ENCODE assay signal across 14 cellular contexts in the genomic region with DNA sequence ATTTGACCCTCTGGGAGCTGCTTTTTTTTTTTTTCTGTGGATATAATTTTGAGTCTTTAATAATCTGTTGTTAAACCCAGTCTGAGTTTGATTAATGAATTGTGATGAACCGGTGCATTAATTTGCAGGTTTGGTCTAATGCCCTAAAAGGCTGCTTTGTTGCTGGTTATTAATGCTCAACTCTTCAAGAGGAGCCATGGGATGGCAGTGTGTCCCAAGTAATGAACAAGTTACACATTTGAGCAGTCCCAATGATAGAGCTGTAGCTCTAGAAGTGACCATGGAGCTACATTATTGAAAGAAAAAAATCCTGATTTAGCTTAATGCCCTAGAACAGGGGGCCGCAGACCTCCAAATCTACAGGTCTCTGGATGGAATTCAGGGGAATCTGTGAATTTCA. TPM values are rescaled to one million over a fixed set of nuclear protein-coding genes. Genes with fewer than 3 reads are reported as not detected.
DNase-seq lines count a peak whose midpoint lies in the region; ATAC-seq, FAIRE-seq and TF ChIP-seq lines count a peak whose summit lies in the region.
"Had no signal": no experiment of that assay in that cellular context is flagged by ENCODE, and none has a peak within 500 bp of the region (broad histone marks: within the 10 kb centered on the region; RNA-seq: fewer than 3 reads in every experiment).

No MANE protein-coding gene starts in this region.

- intact Hi-C loops in left lung (cut with DNase I): no loop called here

- peak; percentile 12 to 40; a peak in 1 of 5 replicates for TF ChIP-seq RAD21 in A549 (conservative IDR thresholded peaks at IDR 0.05 in 1 of 2, IDR thresholded peaks at IDR 0.05 in 1 of 2)

- H3K4me2 ChIP-seq in A549 (no peak overlapping the region), DND-41 (ENCODE audit: insufficient read depth, low read length) (no peak overlapping the region)
- H3K4me2 ChIP-seq: BLaER1 treated with 17β-estradiol and CSF1 and Interleukin-3, amounts not matched to agents 10 nM and 100 nM had no signal

- ATAC-seq in A549 (peak in 1 of 2 experiments; percentile 68; a peak in 3 of 6 replicates), DND-41 (ENCODE audit: insufficient read depth, low read depth) (no peak), left lung (no peak), HG02571 (IDR thresholded peaks at IDR 0.05; ENCODE audit: unreplicated experiment) (no peak), GM19467 (IDR thresholded peaks at IDR 0.05; ENCODE audit: unreplicated experiment) (no peak)

- WGBS in A549 (ENCODE audit: missing lambda C conversion rate): 53% methylated on average over 2 of the region's 2 CpGs
- 89 to 100% methylated on average over 1 to 2 of the region's 2 CpGs for WGBS in endodermal cell (ENCODE audit: insufficient coverage in 1 of 2, insufficient read length in 1 of 2), 2 experiments

- H4K20me1 ChIP-seq in DND-41 (ENCODE audit: insufficient read depth, low read length): no peaks in the 10 kb centered on the region
- H4K20me1 ChIP-seq: BLaER1 treated with 17β-estradiol and CSF1 and Interleukin-3, amounts not matched to agents 10 nM and 100 nM had no signal

- H3K9me3 ChIP-seq in A549 (no peaks in the 10 kb centered on the region), DND-41 (ENCODE audit: insufficient read depth, low read length, severe bottlenecking) (no peaks in the 10 kb centered on the region), endodermal cell (ENCODE audit: control insufficient read depth, low read length) (no peaks in the 10 kb centered on the region), left lung (no peaks in the 10 kb centered on the region)
- H3K9me3 ChIP-seq: BLaER1 treated with 17β-estradiol and CSF1 and Interleukin-3, amounts not matched to agents 10 nM and 100 nM; breast epithelium had no signal

- H3K36me3 Mint-ChIP-seq in endodermal cell (ENCODE audit: low read depth): no peaks in the 10 kb centered on the region

- H3K4me1 ChIP-seq in A549 (no peaks in the 10 kb centered on the region), DND-41 (ENCODE audit: insufficient read depth, low read length) (no peaks in the 10 kb centered on the region), endodermal cell (ENCODE audit: control insufficient read depth, insufficient read depth, low read length) (no peaks in the 10 kb centered on the region), left lung (no peaks in the 10 kb centered on the region)
- H3K4me1 ChIP-seq: BLaER1 treated with 17β-estradiol and CSF1 and Interleukin-3, amounts not matched to agents 10 nM and 100 nM; breast epithelium had no signal

- DNase-seq in A549 (ENCODE audit: low read depth in 1 of 2, low spot score in 1 of 2) (peak in 1 of 2 experiments; percentile 16), DND-41 (no peak), NCI-H69 (lab: John Stamatoyannopoulos, UW) (peak; percentile 69), endodermal cell (no peak), left lung (no peak), D341Med (ENCODE audit: low spot score) (no peak)
- DNase-seq: activated CD4-positive, alpha-beta T cell treated with anti-CD3 and anti-CD28 coated beads for 48 hours; activated effector memory CD4-positive, alpha-beta T cell treated with Interleukin-2 at 50 U/mL for 16 hours; stimulated activated CD4-positive, alpha-beta T cell treated with anti-CD3 and anti-CD28 coated beads, Interleukin-2, amount 100 ng/mL, for 48 hours; stimulated activated naive CD4-positive, alpha-beta T cell treated with Interleukin-2 at 50 U/mL for 16 hours had no signal

- H3K27me3 ChIP-seq in DND-41 (ENCODE audit: insufficient read depth, low read length, poor library complexity) (peaks cover 4% of the 10 kb centered on the region), endodermal cell (ENCODE audit: control insufficient read depth, insufficient read depth, low read length, poor library complexity, severe bottlenecking) (no peaks in the 10 kb centered on the region), left lung (no peaks in the 10 kb centered on the region)
- H3K27me3 ChIP-seq: BLaER1 treated with 17β-estradiol and CSF1 and Interleukin-3, amounts not matched to agents 10 nM and 100 nM; breast epithelium had no signal

- no peak for TF ChIP-seq EP300 in A549 (IDR thresholded peaks at IDR 0.05)

- H3K27ac Mint-ChIP-seq in endodermal cell: no peak overlapping the region

- H3K9ac ChIP-seq in DND-41 (ENCODE audit: low read depth, low read length) (no peak overlapping the region), endodermal cell (ENCODE audit: extremely low read depth, low read length, poor library complexity, severe bottlenecking) (no peak overlapping the region)
- H3K9ac ChIP-seq: BLaER1 treated with 17β-estradiol and CSF1 and Interleukin-3, amounts not matched to agents 10 nM and 100 nM had no signal

- H2AFZ ChIP-seq in DND-41 (ENCODE audit: low read depth, low read length): no peak overlapping the region

- no peak for TF ChIP-seq POLR2A in A549 (IDR thresholded peaks at IDR 0.05; ENCODE audit: low read length)

- POLR2A ChIA-PET in A549 (lab: Yijun Ruan, JAX): no interaction called here

- H3K79me2 ChIP-seq in DND-41 (ENCODE audit: insufficient read depth, low read length): no peaks in the 10 kb centered on the region

- FAIRE-seq in A549 (lab: Jason Lieb, UNC): no peak

- no peaks in the 10 kb centered on the region for H3K9me3 Mint-ChIP-seq in endodermal cell

- CTCF ChIA-PET in A549 (lab: Yijun Ruan, JAX): interaction anchor here (0.6 kb wide), 1 partner anchor 15 kb away, joined by 3 read pairs; no protein-coding TSS in a partner anchor

- TF ChIP-seq CTCF in A549 (IDR thresholded peaks at IDR 0.05): 0 out of 3 replicates have a peak, but pooled peaks have one; percentile 8
- TF ChIP-seq CTCF in DND-41 (IDR thresholded peaks at IDR 0.05; ENCODE audit: borderline replicate concordance, extremely low read depth, low read length, poor library complexity, severe bottlenecking): peak; percentile 12
- peak; percentile 54 for TF ChIP-seq CTCF in endodermal cell (conservative IDR thresholded peaks at IDR 0.05)
- TF ChIP-seq CTCF in left lung (IDR thresholded peaks at IDR 0.05): no peak

- H3K4me3 Mint-ChIP-seq in endodermal cell: no peak overlapping the region

- H3K4me1 Mint-ChIP-seq in endodermal cell: peaks cover 24% of the 10 kb centered on the region

- H3K36me3 ChIP-seq in DND-41 (ENCODE audit: insufficient read depth, low read length) (no peaks in the 10 kb centered on the region), endodermal cell (ENCODE audit: control insufficient read depth, insufficient read depth, low read length) (no peaks in the 10 kb centered on the region), left lung (no peaks in the 10 kb centered on the region)
- H3K36me3 ChIP-seq: BLaER1 treated with 17β-estradiol and CSF1 and Interleukin-3, amounts not matched to agents 10 nM and 100 nM; breast epithelium had no signal

- H3K4me3 ChIP-seq in A549 (no peak overlapping the region), DND-41 (ENCODE audit: low read depth in 1 of 2, low read length in 2 of 2) (no peak overlapping the region), endodermal cell (ENCODE audit: low read length) (no peak overlapping the region), left lung (no peak overlapping the region)
- H3K4me3 ChIP-seq: BLaER1 treated with 17β-estradiol and CSF1 and Interleukin-3, amounts not matched to agents 10 nM and 100 nM; breast epithelium had no signal

- H3K27me3 Mint-ChIP-seq in endodermal cell (ENCODE audit: insufficient read depth): no peaks in the 10 kb centered on the region

- H3K27ac ChIP-seq in A549 (no peak overlapping the region), DND-41 (ENCODE audit: low read length) (no peak overlapping the region), endodermal cell (ENCODE audit: low read depth, low read length) (no peak overlapping the region), left lung (no peak overlapping the region)
- H3K27ac ChIP-seq: BLaER1 treated with 17β-estradiol and CSF1 and Interleukin-3, amounts not matched to agents 10 nM and 100 nM; breast epithelium had no signal

TF ChIP-seq in A549, 52 proteins besides CTCF, POLR2A, EP300 and RAD21 (continues in another document):
- TF ChIP-seq, protein P1, sequence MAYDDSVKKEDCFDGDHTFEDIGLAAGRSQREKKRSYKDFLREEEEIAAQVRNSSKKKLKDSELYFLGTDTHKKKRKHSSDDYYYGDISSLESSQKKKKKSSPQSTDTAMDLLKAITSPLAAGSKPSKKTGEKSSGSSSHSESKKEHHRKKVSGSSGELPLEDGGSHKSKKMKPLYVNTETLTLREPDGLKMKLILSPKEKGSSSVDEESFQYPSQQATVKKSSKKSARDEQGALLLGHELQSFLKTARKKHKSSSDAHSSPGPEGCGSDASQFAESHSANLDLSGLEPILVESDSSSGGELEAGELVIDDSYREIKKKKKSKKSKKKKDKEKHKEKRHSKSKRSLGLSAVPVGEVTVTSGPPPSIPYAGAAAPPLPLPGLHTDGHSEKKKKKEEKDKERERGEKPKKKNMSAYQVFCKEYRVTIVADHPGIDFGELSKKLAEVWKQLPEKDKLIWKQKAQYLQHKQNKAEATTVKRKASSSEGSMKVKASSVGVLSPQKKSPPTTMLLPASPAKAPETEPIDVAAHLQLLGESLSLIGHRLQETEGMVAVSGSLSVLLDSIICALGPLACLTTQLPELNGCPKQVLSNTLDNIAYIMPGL (CRISPR knock-in tag; IDR thresholded peaks at IDR 0.05; ENCODE audit: borderline replicate concordance): no peak
- TF ChIP-seq PHF8 (IDR thresholded peaks at IDR 0.05; ENCODE audit: borderline replicate concordance, low read depth): no peak
- no peak for TF ChIP-seq ZFP36 (IDR thresholded peaks at IDR 0.05; ENCODE audit: borderline replicate concordance, partially characterized antibody)
- TF ChIP-seq HOXA7 (CRISPR knock-in tag; IDR thresholded peaks at IDR 0.05): no peak
- TF ChIP-seq HOXB5 (CRISPR knock-in tag; IDR thresholded peaks at IDR 0.05): no peak
- TF ChIP-seq, protein P2, sequence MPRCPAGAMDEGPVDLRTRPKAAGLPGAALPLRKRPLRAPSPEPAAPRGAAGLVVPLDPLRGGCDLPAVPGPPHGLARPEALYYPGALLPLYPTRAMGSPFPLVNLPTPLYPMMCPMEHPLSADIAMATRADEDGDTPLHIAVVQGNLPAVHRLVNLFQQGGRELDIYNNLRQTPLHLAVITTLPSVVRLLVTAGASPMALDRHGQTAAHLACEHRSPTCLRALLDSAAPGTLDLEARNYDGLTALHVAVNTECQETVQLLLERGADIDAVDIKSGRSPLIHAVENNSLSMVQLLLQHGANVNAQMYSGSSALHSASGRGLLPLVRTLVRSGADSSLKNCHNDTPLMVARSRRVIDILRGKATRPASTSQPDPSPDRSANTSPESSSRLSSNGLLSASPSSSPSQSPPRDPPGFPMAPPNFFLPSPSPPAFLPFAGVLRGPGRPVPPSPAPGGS (IDR thresholded peaks at IDR 0.05): no peak
- no peak for TF ChIP-seq JUN (IDR thresholded peaks at IDR 0.05)

RNA-seq across cellular contexts. Expression of a gene that starts 53.1 kb away (rescaled TPM):
- polyA plus RNA-seq in A549 (2011; rRNA removed) (15.7 and 22.1 TPM in 2 replicates), A549 (2017; fragmentation: RNase III; extraction: RNeasy Plus Mini Kit Qiagen cat#74134 plus additional on column Dnase treatment) (17.1 to 20.3 TPM (median 17.6 TPM) in 3 replicates)
- 7.9 and 8.2 TPM in 2 replicates for polyA plus RNA-seq in A549 (2012; cell fraction: cytosol; rRNA removed)
- 4.9 and 7.5 TPM in 2 replicates for polyA plus RNA-seq in A549 (2012; cell fraction: nucleus; rRNA removed)
- 2.5 and 3.8 TPM in 2 replicates for polyA minus RNA-seq in A549 (2011; rRNA and poly(A)+ RNA removed)
- total RNA-seq in endodermal cell (10 to 100 TPM; 35.5 to 37.1 TPM), left lung (10 to 100 TPM; 12.4 to 12.7 TPM)
- 21.7 TPM for polyA plus RNA-seq in endodermal cell (2013, experiment 1 of 2)
- polyA plus RNA-seq in endodermal cell (2013, experiment 2 of 2): 20.2 TPM

Comparison
In these comparisons a context has a peak if more than half of its experiments do, and no peak if none do; other contexts are left out.
1. CTCF ChIP-seq: peak in A549 (single experiment), DND-41 (single experiment) and endodermal cell (single experiment); none in left lung (0 of 2).